Comparison of ENCODE assay signal across 30 cellular contexts in genomic region chr10:63275094-63275493, GRCh38.
DNase-seq lines count a peak whose midpoint lies in the region; ATAC-seq, FAIRE-seq and TF ChIP-seq lines count a peak whose summit lies in the region.
"Had no signal": no experiment of that assay in that cellular context is flagged by ENCODE, and none has a peak within 500 bp of the region (broad histone marks: within the 10 kb centered on the region; RNA-seq: fewer than 3 reads in every experiment).

No MANE protein-coding gene starts in this region.

- H3K36me3 ChIP-seq in liver (ENCODE audit: control insufficient read depth in 4 of 4, insufficient read depth in 3 of 4, low read depth in 1 of 4, low read length in 3 of 4): no peaks in the 10 kb centered on the region
- no peaks in the 10 kb centered on the region; a peak in 1 of 5 replicates for H3K36me3 ChIP-seq in HepG2 (replicated peaks in 1 of 2; ENCODE audit: control insufficient read depth in 1 of 2, insufficient read depth in 2 of 2, low read length in 2 of 2)
- H3K36me3 ChIP-seq in Panc1 (ENCODE audit: control insufficient read depth, insufficient read depth, low read length): no peaks in the 10 kb centered on the region
- H3K36me3 ChIP-seq: breast epithelium, gastroesophageal sphincter, right atrium auricular region, stomach, thyroid gland, vagina had no signal

- BruUV-seq in HepG2 (replicated peaks; lab: Mats Ljungman, UMichigan): no TSS peak
- BruUV-seq in Panc1 (replicated peaks; lab: Mats Ljungman, UMichigan): TSS peak; percentile 10

- no peaks in the 10 kb centered on the region for H3K9me3 ChIP-seq in liver (ENCODE audit: control insufficient read depth in 4 of 4, low read length in 3 of 4)
- no peaks in the 10 kb centered on the region for H3K9me3 ChIP-seq in HepG2 (ENCODE audit: low read length)
- H3K9me3 ChIP-seq in Panc1 (ENCODE audit: control insufficient read depth, insufficient read depth, low read depth, low read length): no peaks in the 10 kb centered on the region
- H3K9me3 ChIP-seq: breast epithelium, gastroesophageal sphincter, mucosa of descending colon, right atrium auricular region, stomach, thyroid gland, vagina had no signal

- H3K4me2 ChIP-seq in HepG2 (ENCODE audit: low read depth, low read length): no peak overlapping the region

- WGBS in liver: 39% methylated on average over 3 of the region's 3 CpGs
- 90% methylated on average over 3 of the region's 3 CpGs for WGBS in HepG2 (ENCODE audit: low lambda C conversion rate)

- H3K36me3 Mint-ChIP-seq in naive B cell: no peaks in the 10 kb centered on the region
- H3K36me3 Mint-ChIP-seq: activated CD4-positive, alpha-beta memory T cell treated with anti-CD3 and anti-CD28 coated beads for 36 hours had no signal

- H3K4me3 ChIP-seq in liver (ENCODE audit: low read depth in 1 of 3, low read length in 3 of 3): no peak overlapping the region
- no peak overlapping the region for H3K4me3 ChIP-seq in HepG2 (replicated peaks in 1 of 3; ENCODE audit: insufficient read depth in 1 of 3, low read depth in 2 of 3, low read length in 3 of 3)
- no peak overlapping the region for H3K4me3 ChIP-seq in Panc1 (ENCODE audit: low read depth in 2 of 2, low read length in 2 of 2)
- H3K4me3 ChIP-seq: breast epithelium, gastroesophageal sphincter, lung, mucosa of descending colon, right atrium auricular region, stomach, thyroid gland, vagina had no signal

- POLR2A ChIA-PET in HepG2 (lab: Yijun Ruan, JAX) (no interaction called here), Panc1 (lab: Charles Lee) (no interaction called here)

- no peak for FAIRE-seq in HepG2 (lab: Jason Lieb, UNC)

- TF ChIP-seq RAD21 in liver (IDR thresholded peaks at IDR 0.05) (peak; percentile 12 to 13), HepG2 (CRISPR knock-in tag; IDR thresholded peaks at IDR 0.05) (no peak)

- no peak overlapping the region for H2AFZ ChIP-seq in HepG2 (ENCODE audit: low read length)
- H2AFZ ChIP-seq: parathyroid adenoma had no signal

- in situ Hi-C loops in HepG2 (cut with HindIII; ENCODE audit: extremely low pct_ligation_motif_present, low pct_unique_long_range_greater_than_20kb) (no loop called here), Panc1 (cut with HindIII; ENCODE audit: low pct_unique_long_range_greater_than_20kb, low sequenced_read_pairs) (no loop called here), KBM-7 (cut with MboI; ENCODE audit: low pct_unique_long_range_greater_than_20kb, low sequenced_read_pairs) (no loop called here)

- no peaks in the 10 kb centered on the region for H3K9me3 Mint-ChIP-seq in naive B cell
- H3K9me3 Mint-ChIP-seq: activated CD4-positive, alpha-beta memory T cell treated with anti-CD3 and anti-CD28 coated beads for 36 hours; activated naive CD4-positive, alpha-beta T cell treated with anti-CD3 and anti-CD28 coated beads, Interleukin-2, amount 50 U/mL, for 24 hours; nephron progenitor cell had no signal

- H3K27me3 ChIP-seq in liver (ENCODE audit: control insufficient read depth in 4 of 4, insufficient read depth in 4 of 4, low read length in 3 of 4): no peaks in the 10 kb centered on the region
- no peaks in the 10 kb centered on the region for H3K27me3 ChIP-seq in HepG2 (ENCODE audit: control insufficient read depth in 1 of 2, insufficient read depth in 2 of 2, low read length in 2 of 2)
- no peaks in the 10 kb centered on the region for H3K27me3 ChIP-seq in Panc1 (ENCODE audit: control insufficient read depth, insufficient read depth, low read length)
- H3K27me3 ChIP-seq: breast epithelium, gastroesophageal sphincter, right atrium auricular region, stomach, thyroid gland, vagina had no signal

- H3K79me2 ChIP-seq in HepG2 (ENCODE audit: insufficient read depth, low read length): peaks cover 20% of the 10 kb centered on the region

- no peak for ATAC-seq in HepG2
- no peak for ATAC-seq in Panc1
- ATAC-seq in naive B cell (ENCODE audit: low read depth in 2 of 2): peak in 1 of 2 donors; percentile 22
- ATAC-seq: gastroesophageal sphincter, mucosa of descending colon, Right ventricle myocardium inferior had no signal

- CTCF ChIA-PET in HepG2 (lab: Yijun Ruan, JAX; ENCODE audit: low intra/inter-chr PET ratio, low total read pairs) (no interaction called here), Panc1 (lab: Charles Lee) (no interaction called here)

- no peak for TF ChIP-seq CTCF in liver (IDR thresholded peaks at IDR 0.05; ENCODE audit: low read depth, low read length, missing input control)
- no peak for TF ChIP-seq CTCF in HepG2 (CRISPR knock-in tag; IDR thresholded peaks at IDR 0.05)
- no peak for TF ChIP-seq CTCF in Panc1 (IDR thresholded peaks at IDR 0.05)

- intact Hi-C loops in HepG2 (cut with micrococcal nuclease; ENCODE audit: unreplicated experiment) (no loop called here), Panc1 (cut with micrococcal nuclease; ENCODE audit: unreplicated experiment) (no loop called here)

- H4K20me1 ChIP-seq in HepG2 (ENCODE audit: insufficient read depth, low read length): no peaks in the 10 kb centered on the region

- no peaks in the 10 kb centered on the region for H3K27me3 Mint-ChIP-seq in naive B cell
- H3K27me3 Mint-ChIP-seq: activated CD4-positive, alpha-beta memory T cell treated with anti-CD3 and anti-CD28 coated beads for 36 hours; activated naive CD4-positive, alpha-beta T cell treated with anti-CD3 and anti-CD28 coated beads, Interleukin-2, amount 50 U/mL, for 24 hours had no signal

- TF ChIP-seq EP300 in HepG2 (IDR thresholded peaks at IDR 0.05; ENCODE audit: low read depth in 2 of 2, low read length in 2 of 2): no peak
- TF ChIP-seq EP300 in HepG2 (CRISPR knock-in tag; IDR thresholded peaks at IDR 0.05; ENCODE audit: borderline replicate concordance): no peak

- no peak for TF ChIP-seq POLR2A in HepG2 (IDR thresholded peaks at IDR 0.05; ENCODE audit: insufficient read depth in 1 of 2, low read depth in 2 of 2, low read length in 2 of 2)

- DNase-seq in HepG2 (ENCODE audit: low spot score) (no peak), Panc1 (ENCODE audit: low read depth, low spot score) (no peak), naive B cell (no peak), SK-N-DZ (ENCODE audit: low spot score) (no peak), KG1 (lab: John Stamatoyannopoulos, UW) (no peak), KBM-7 (no peak)
- DNase-seq: activated CD4-positive, alpha-beta memory T cell treated with anti-CD3 and anti-CD28 coated beads for 36 hours; activated CD4-positive, alpha-beta T cell treated with anti-CD3 and anti-CD28 coated beads for 1 hour; activated CD8-positive, alpha-beta memory T cell treated with anti-CD3 and anti-CD28 coated beads, Interleukin-2, amount 50 U/mL, for 48 hours; C1 segment of cervical spinal cord; HCEC 1CT; kidney glomerular epithelial cell; mucosa of descending colon; NCI-H146; NCI-H2107; NCI-H510A; nephron progenitor cell; stimulated activated CD4-positive, alpha-beta T cell treated with anti-CD3 and anti-CD28 coated beads, Interleukin-2, amount 100 ng/mL, for 24 hours; stomach; T-helper 2 cell; thyroid gland had no signal

- H3K27ac ChIP-seq in liver (ENCODE audit: low read depth in 1 of 2, low read length in 2 of 2): peak overlapping the region in 1 of 2 donors; percentile 38
- H3K27ac ChIP-seq in HepG2 (ENCODE audit: extremely low read length, insufficient read depth, low read length): no peak overlapping the region
- H3K27ac ChIP-seq in Panc1 (ENCODE audit: low read length): no peak overlapping the region
- H3K27ac ChIP-seq: breast epithelium, parathyroid adenoma, right atrium auricular region, stomach, vagina had no signal

- peaks cover 15 to 44% (median 23%) of the 10 kb centered on the region in 3 donors for H3K4me1 Mint-ChIP-seq in naive B cell

- H3K4me1 ChIP-seq in liver (ENCODE audit: control insufficient read depth in 4 of 4, insufficient read depth in 4 of 4, low read length in 3 of 4) (peaks cover 2 to 11% (median 4%) of the 10 kb centered on the region in 4 donors), HepG2 (ENCODE audit: insufficient read depth, low read length) (peaks cover 21% of the 10 kb centered on the region; the same call in 1 of the 2 replicates), Panc1 (ENCODE audit: control insufficient read depth, insufficient read depth, low read length) (peaks cover 6% of the 10 kb centered on the region)
- H3K4me1 ChIP-seq: breast epithelium, parathyroid adenoma had no signal

- no peak overlapping the region for H3K4me3 Mint-ChIP-seq in naive B cell
- H3K4me3 Mint-ChIP-seq: activated CD4-positive, alpha-beta memory T cell treated with anti-CD3 and anti-CD28 coated beads for 36 hours; activated naive CD4-positive, alpha-beta T cell treated with anti-CD3 and anti-CD28 coated beads, Interleukin-2, amount 50 U/mL, for 24 hours; nephron progenitor cell had no signal

- H3K9ac ChIP-seq in liver (ENCODE audit: low read depth in 1 of 2, low read length in 2 of 2) (peak overlapping the region in 1 of 2 donors; percentile 16), HepG2 (ENCODE audit: insufficient read depth, low read depth, low read length) (no peak overlapping the region)
- H3K9ac ChIP-seq: parathyroid adenoma had no signal

- H3K27ac Mint-ChIP-seq in naive B cell: peak overlapping the region in 4 of 6 donors; percentile 96 to 98 (median 98)
- H3K27ac Mint-ChIP-seq: activated CD4-positive, alpha-beta memory T cell treated with anti-CD3 and anti-CD28 coated beads for 36 hours had no signal

TF ChIP-seq in liver, 16 proteins besides CTCF, POLR2A, EP300 and RAD21 (continues in another document):
- peak in 1 of 2 donors; percentile 57 for TF ChIP-seq JUND (IDR thresholded peaks at IDR 0.05)

TF ChIP-seq in HepG2, 621 proteins besides CTCF, POLR2A, EP300 and RAD21 (continues in another document):
- no peak for TF ChIP-seq ZNF678 (CRISPR knock-in tag; IDR thresholded peaks at IDR 0.05)
- TF ChIP-seq ZNF775 (CRISPR knock-in tag; IDR thresholded peaks at IDR 0.05; ENCODE audit: borderline replicate concordance): no peak
- TF ChIP-seq KLF15 (CRISPR knock-in tag; IDR thresholded peaks at IDR 0.05; ENCODE audit: borderline replicate concordance): no peak
- no peak for TF ChIP-seq RORA (CRISPR knock-in tag; IDR thresholded peaks at IDR 0.05)
- TF ChIP-seq PRPF4 (IDR thresholded peaks at IDR 0.05; ENCODE audit: low read depth, low read length, poor library complexity, severe bottlenecking): no peak
- no peak for TF ChIP-seq ZFYVE20 (CRISPR knock-in tag; IDR thresholded peaks at IDR 0.05; ENCODE audit: borderline replicate concordance, low read depth)
- no peak for TF ChIP-seq SRF (IDR thresholded peaks at IDR 0.05; ENCODE audit: low read depth, low read length)
- TF ChIP-seq PITX1 (CRISPR knock-in tag; IDR thresholded peaks at IDR 0.05): no peak
- no peak for TF ChIP-seq THAP7 (CRISPR knock-in tag; IDR thresholded peaks at IDR 0.05)
